ENCODE assay signal across 10 cellular contexts in genomic region chr21:35616090-35616489, GRCh38.
DNase-seq lines count a peak whose midpoint lies in the region; ATAC-seq and TF ChIP-seq lines count a peak whose summit lies in the region.
"Had no signal": no experiment of that assay in that cellular context is flagged by ENCODE, and none has a peak within 500 bp of the region (broad histone marks: within the 10 kb centered on the region; RNA-seq: fewer than 3 reads in every experiment).

No MANE protein-coding gene starts in this region.

- no peaks in the 10 kb centered on the region for H3K4me1 ChIP-seq in Panc1 (ENCODE audit: control insufficient read depth, insufficient read depth, low read length)

- 23 to 27% methylated on average over 4 of the region's 4 CpGs for WGBS in lower leg skin, 2 donors

- H3K4me3 ChIP-seq in Panc1 (ENCODE audit: low read depth in 2 of 2, low read length in 2 of 2) (no peak overlapping the region), fibroblast of pulmonary artery (replicated peaks; ENCODE audit: low read depth, low read length) (no peak overlapping the region), lower leg skin (ENCODE audit: low read depth, poor library complexity, severe bottlenecking) (no peak overlapping the region)

- H3K27ac ChIP-seq in Panc1 (ENCODE audit: low read length), result no peak overlapping the region

- in situ Hi-C loops in Panc1 (cut with HindIII; ENCODE audit: low pct_unique_long_range_greater_than_20kb, low sequenced_read_pairs), result no loop called here

- TF ChIP-seq POLR2A in lower leg skin (IDR thresholded peaks at IDR 0.05), result no peak

- DNase-seq in NCI-H2196 (lab: John Stamatoyannopoulos, UW; ENCODE audit: unreplicated experiment) (peak; percentile 22), NCI-H2196 treated with DMSO at 0.1 percent for 48 hours (lab: John Stamatoyannopoulos, UW; ENCODE audit: unreplicated experiment) (no peak), Panc1 (ENCODE audit: low read depth, low spot score) (no peak), fibroblast of pulmonary artery (ENCODE audit: low read depth) (peak; percentile 69), superior temporal gyrus (ENCODE audit: extremely low spot score) (peak; percentile 53), left colon (no peak), lower leg skin (ENCODE audit: low spot score in 2 of 2) (no peak)
- no peak for DNase-seq in effector CD8-positive, alpha-beta T cell (lab: John Stamatoyannopoulos, UW)
- DNase-seq: activated CD8-positive, alpha-beta memory T cell treated with anti-CD3 and anti-CD28 coated beads for 24 hours; left cardiac atrium had no signal

- CTCF ChIA-PET in Panc1 (lab: Charles Lee), result interaction anchor here (0.6 kb wide), 1 partner anchor 126 kb away, joined by 3 read pairs; no protein-coding TSS in a partner anchor

- POLR2A ChIA-PET in Panc1 (lab: Charles Lee), result no interaction called here

- H3K27me3 ChIP-seq in Panc1 (ENCODE audit: control insufficient read depth, insufficient read depth, low read length), result no peaks in the 10 kb centered on the region; the same call in 1 of the 2 replicates

- TF ChIP-seq CTCF in Panc1 (IDR thresholded peaks at IDR 0.05), result peak; percentile 24; the same call in 1 of the 2 replicates
- peak; percentile 47 for TF ChIP-seq CTCF in fibroblast of pulmonary artery (IDR thresholded peaks at IDR 0.05; ENCODE audit: low read length, missing control alignments)
- TF ChIP-seq CTCF in lower leg skin (IDR thresholded peaks at IDR 0.05), result no peak

- BruUV-seq in Panc1 (replicated peaks; lab: Mats Ljungman, UMichigan), result no TSS peak

- ATAC-seq in Panc1 (no peak), left colon (no peak)

- intact Hi-C loops in Panc1 (cut with micrococcal nuclease; ENCODE audit: unreplicated experiment), result no loop called here
- intact Hi-C loops in left colon (cut with DNase I, micrococcal nuclease), result no loop called here
- intact Hi-C loops in lower leg skin (cut with DNase I; ENCODE audit: low total_unique reads), result no loop called here

- H3K9me3 ChIP-seq in Panc1 (ENCODE audit: control insufficient read depth, insufficient read depth, low read depth, low read length), result no peaks in the 10 kb centered on the region

- no peaks in the 10 kb centered on the region for H3K36me3 ChIP-seq in Panc1 (ENCODE audit: control insufficient read depth, insufficient read depth, low read length)

Comparison
In these comparisons a context has a peak if more than half of its experiments do, and no peak if none do; other contexts are left out.
1. DNase-seq: peak in NCI-H2196 (single experiment), fibroblast of pulmonary artery (single experiment) and superior temporal gyrus (single experiment); none in NCI-H2196 treated with DMSO at 0.1 percent for 48 hours (single experiment), Panc1 (single experiment), effector CD8-positive, alpha-beta T cell (single experiment), left colon (0 of 2) and lower leg skin (0 of 2).
2. CTCF ChIP-seq: peak in Panc1 (single experiment) and fibroblast of pulmonary artery (single experiment); none in lower leg skin (0 of 3).